Comparison of ENCODE assay signal across 8 cellular contexts in genomic region chr1:175319112-175319911, GRCh38.
DNase-seq lines count a peak whose midpoint lies in the region; ATAC-seq and TF ChIP-seq lines count a peak whose summit lies in the region.

No MANE protein-coding gene starts in this region.

- no peaks in the 10 kb centered on the region for H3K36me3 Mint-ChIP-seq in activated naive CD4-positive, alpha-beta T cell treated with anti-CD3 and anti-CD28 coated beads, Interleukin-2, amount 10 ng/mL, durations not matched to agents 7 days and 5 days
- no peaks in the 10 kb centered on the region for H3K36me3 Mint-ChIP-seq in type B pancreatic cell

- peak; percentile 65 for DNase-seq in COLO668 (lab: John Stamatoyannopoulos, UW; ENCODE audit: unreplicated experiment)
- peak; percentile 87 for DNase-seq in Karpas-422
- peak; percentile 28 for DNase-seq in SK-N-MC (ENCODE audit: low read depth, low spot score)
- DNase-seq in activated naive CD4-positive, alpha-beta T cell treated with anti-CD3 and anti-CD28 coated beads, Interleukin-2, amount 10 ng/mL, durations not matched to agents 7 days and 5 days = peak; percentile 78
- DNase-seq in Right ventricle myocardium inferior (ENCODE audit: missing footprints) = peak; percentile 87
- DNase-seq in posterior vena cava (ENCODE audit: low spot score) = peak; percentile 90
- DNase-seq in type B pancreatic cell (ENCODE audit: extremely low spot score, unreplicated experiment) = no peak

- H3K9me3 Mint-ChIP-seq in activated naive CD4-positive, alpha-beta T cell treated with anti-CD3 and anti-CD28 coated beads, Interleukin-2, amount 10 ng/mL, durations not matched to agents 7 days and 5 days = no peaks in the 10 kb centered on the region
- H3K9me3 Mint-ChIP-seq in type B pancreatic cell = no peaks in the 10 kb centered on the region

- H3K9me2 ChIP-seq in Karpas-422 (replicated peaks; ENCODE audit: insufficient read depth, low read length) = no peaks in the 10 kb centered on the region

- CTCF ChIA-PET in activated naive CD4-positive, alpha-beta T cell treated with anti-CD3 and anti-CD28 coated beads, Interleukin-2, amount 10 ng/mL, durations not matched to agents 7 days and 5 days (lab: Charles Lee) = interaction anchor here (0.7 to 15.6 kb wide), 23 partner anchors 9 to 246 kb away, joined by 3 to 293 read pairs (median 5); no protein-coding TSS in a partner anchor

- H3K4me1 Mint-ChIP-seq in activated naive CD4-positive, alpha-beta T cell treated with anti-CD3 and anti-CD28 coated beads, Interleukin-2, amount 10 ng/mL, durations not matched to agents 7 days and 5 days = peaks cover 9% of the 10 kb centered on the region
- H3K4me1 Mint-ChIP-seq in type B pancreatic cell (ENCODE audit: unreplicated experiment) = no peaks in the 10 kb centered on the region

- H3K4me1 ChIP-seq in Karpas-422 (ENCODE audit: low read length) = peaks cover 39% of the 10 kb centered on the region

- H3K27ac ChIP-seq in Karpas-422 (ENCODE audit: low read length) (no peak overlapping the region), SK-N-MC (no peak overlapping the region)

- no peaks in the 10 kb centered on the region for H3K79me2 ChIP-seq in Karpas-422 (ENCODE audit: low read length)

- H4K20me1 ChIP-seq in Karpas-422 (ENCODE audit: insufficient read depth, low read depth, low read length) = no peaks in the 10 kb centered on the region

- ATAC-seq in GM21381 (IDR thresholded peaks at IDR 0.05; ENCODE audit: unreplicated experiment) (peak; percentile 76), Right ventricle myocardium inferior (peak; percentile 83)

- intact Hi-C loops in Right ventricle myocardium inferior (cut with DNase I) = loop anchor here (1.0 to 5.0 kb wide), 4 partner anchors 47 to 287 kb away; no protein-coding TSS in a partner anchor
- intact Hi-C loops in posterior vena cava (cut with DNase I) = loop anchor here in 1 of 2 donors (10.0 kb wide), 1 partner anchor 285 kb away; no protein-coding TSS in a partner anchor

- H3K4me3 Mint-ChIP-seq in activated naive CD4-positive, alpha-beta T cell treated with anti-CD3 and anti-CD28 coated beads, Interleukin-2, amount 10 ng/mL, durations not matched to agents 7 days and 5 days = no peak overlapping the region
- H3K4me3 Mint-ChIP-seq in type B pancreatic cell = no peak overlapping the region

- H3K4me2 ChIP-seq in Karpas-422 (ENCODE audit: low read depth, low read length, poor library complexity, severe bottlenecking) = peak overlapping the region; percentile 42

- H3K27me3 Mint-ChIP-seq in activated naive CD4-positive, alpha-beta T cell treated with anti-CD3 and anti-CD28 coated beads, Interleukin-2, amount 10 ng/mL, durations not matched to agents 7 days and 5 days = peaks cover 52% of the 10 kb centered on the region
- peaks cover 8% of the 10 kb centered on the region for H3K27me3 Mint-ChIP-seq in type B pancreatic cell

- no peaks in the 10 kb centered on the region for H3K27me3 ChIP-seq in Karpas-422 (ENCODE audit: low read length)

- H2AFZ ChIP-seq in Karpas-422 (ENCODE audit: low read length) = no peak overlapping the region; the same call in 1 of the 2 replicates

- H3K4me3 ChIP-seq in Karpas-422 (ENCODE audit: low read length) (no peak overlapping the region), SK-N-MC (0 out of 2 replicates have a peak overlapping the region, but pooled peaks have one; percentile 9)

- no peak overlapping the region for H3K9ac ChIP-seq in Karpas-422 (ENCODE audit: low read length)
- no peak overlapping the region for H3K9ac ChIP-seq in SK-N-MC (ENCODE audit: insufficient read length)

- no peak overlapping the region for H3K27ac Mint-ChIP-seq in activated naive CD4-positive, alpha-beta T cell treated with anti-CD3 and anti-CD28 coated beads, Interleukin-2, amount 10 ng/mL, durations not matched to agents 7 days and 5 days
- no peak overlapping the region for H3K27ac Mint-ChIP-seq in type B pancreatic cell

- TF ChIP-seq CTCF in type B pancreatic cell (conservative IDR thresholded peaks at IDR 0.05) = peak; percentile 87

- no peaks in the 10 kb centered on the region; the same call in 1 of the 2 replicates for H3K36me3 ChIP-seq in Karpas-422 (ENCODE audit: insufficient read depth, low read length)
- no peaks in the 10 kb centered on the region for H3K36me3 ChIP-seq in SK-N-MC (ENCODE audit: insufficient read depth, low read length)

- H3K9me3 ChIP-seq in Karpas-422 (ENCODE audit: low read length) = no peaks in the 10 kb centered on the region
- H3K9me3 ChIP-seq in SK-N-MC (ENCODE audit: low read depth, low read length) = no peaks in the 10 kb centered on the region
